In genomic region chr10:60569681-60570080, GRCh38 we compare ENCODE assay signal across 17 cellular contexts.
"Had no signal": no experiment of that assay in that cellular context is flagged by ENCODE, and none has a peak within 500 bp of the region (broad histone marks: within the 10 kb centered on the region; RNA-seq: fewer than 3 reads in every experiment).

No MANE protein-coding gene starts in this region.

- H3K27ac Mint-ChIP-seq: activated CD4-positive, alpha-beta memory T cell treated with anti-CD3 and anti-CD28 coated beads, Interleukin-2, amount 10 ng/mL, durations not matched to agents 7 days and 5 days had no signal

- H3K27me3 Mint-ChIP-seq: activated CD4-positive, alpha-beta memory T cell treated with anti-CD3 and anti-CD28 coated beads, Interleukin-2, amount 10 ng/mL, durations not matched to agents 7 days and 5 days; activated CD4-positive, alpha-beta T cell treated with anti-CD3 and anti-CD28 coated beads for 36 hours had no signal

- ATAC-seq: activated CD4-positive, alpha-beta T cell treated with anti-CD3 and anti-CD28 coated beads for 36 hours; activated naive CD4-positive, alpha-beta T cell treated with anti-CD3 and anti-CD28 coated beads, Interleukin-2, amount 50 U/mL, for 72 hours; K562 had no signal

- H3K27me3 ChIP-seq: brain microvascular endothelial cell, cardiac muscle cell had no signal

- H3K27ac ChIP-seq: brain microvascular endothelial cell, cardiac muscle cell, SK-N-MC, VCaP had no signal

- DNase-seq: activated CD4-positive, alpha-beta memory T cell treated with anti-CD3 and anti-CD28 coated beads, Interleukin-2, amount 10 ng/mL, durations not matched to agents 7 days and 5 days; activated CD4-positive, alpha-beta T cell treated with anti-CD3 and anti-CD28 coated beads, Interleukin-2, amount 50 U/mL, for 1 hour; activated CD4-positive, CD25-positive, alpha-beta regulatory T cell; brain microvascular endothelial cell; Kasumi-1; NCI-H1105 treated with DMSO at 0.1 percent for 48 hours; NCI-H1436 treated with DMSO at 0.1 percent for 48 hours; NCI-H1930; NCI-H345; NCI-H510A; NCI-H526 treated with DMSO at 0.1 percent for 48 hours had no signal

- H3K4me3 ChIP-seq: cardiac muscle cell, K562, SK-N-MC had no signal

- H3K36me3 ChIP-seq: brain microvascular endothelial cell, cardiac muscle cell had no signal
